In the genomic region with DNA sequence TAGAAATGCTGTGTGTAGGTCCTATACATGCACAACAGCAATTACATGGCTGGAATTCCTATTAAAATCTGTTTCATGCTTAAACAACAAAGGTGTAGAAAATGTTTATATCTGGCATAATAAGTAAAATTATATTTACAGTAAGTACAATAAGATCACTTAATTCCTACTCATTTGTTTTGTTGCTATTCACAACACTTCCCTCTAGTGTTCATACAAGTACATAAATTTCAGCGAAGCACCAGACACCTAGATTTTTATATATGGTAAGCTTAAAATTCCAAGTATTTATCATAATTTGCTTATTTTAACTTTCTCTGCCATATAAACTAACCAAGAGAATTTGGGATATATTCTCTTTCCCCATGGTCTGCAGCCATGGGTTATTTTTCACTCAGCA, we compare ENCODE assay signal across 12 cellular contexts. TPM values are rescaled to one million over a fixed set of nuclear protein-coding genes. Genes with fewer than 3 reads are reported as not detected.
A peak's percentile ranks its signal among the peaks of the same experiment; 100 is the strongest.
DNase-seq lines count a peak whose midpoint lies in the region; ATAC-seq and TF ChIP-seq lines count a peak whose summit lies in the region.
"Had no signal": no experiment of that assay in that cellular context is flagged by ENCODE, and none has a peak within 500 bp of the region (broad histone marks: within the 10 kb centered on the region; RNA-seq: fewer than 3 reads in every experiment).

No MANE protein-coding gene starts in this region.

- H3K9me3 ChIP-seq in AG04450 (ENCODE audit: control insufficient read depth, insufficient read depth, low read length) (no peaks in the 10 kb centered on the region), RWPE2 (ENCODE audit: severe bottlenecking) (no peaks in the 10 kb centered on the region)

- POLR2A ChIA-PET in AG04450 (lab: Yijun Ruan, JAX): no interaction called here

- no peak overlapping the region for H3K27ac ChIP-seq in AG04450 (ENCODE audit: low read depth, low read length)
- no peak overlapping the region for H3K27ac ChIP-seq in RWPE2 (ENCODE audit: poor library complexity, severe bottlenecking)

- H3K27me3 ChIP-seq in AG04450 (ENCODE audit: control insufficient read depth, insufficient read depth, low read length) (peaks cover 2% of the 10 kb centered on the region), RWPE2 (ENCODE audit: insufficient read depth, poor library complexity, severe bottlenecking) (no peaks in the 10 kb centered on the region)

- DNase-seq in AG04450 (ENCODE audit: low read depth, low spot score) (no peak), RWPE2 (ENCODE audit: low spot score) (no peak), fibroblast of peridontal ligament (ENCODE audit: extremely low read depth) (peak; percentile 57), activated gamma-delta T cell treated with Interleukin-2 at 50 U/mL for 16 hours (no peak)
- DNase-seq in stimulated activated CD4-positive, alpha-beta T cell treated with anti-CD3 and anti-CD28 coated beads, Interleukin-1b, Interleukin-23, amount 100 ng/mL, for 48 hours: no peak
- DNase-seq: activated CD4-positive, alpha-beta T cell treated with anti-CD3 and anti-CD28 coated beads, Interleukin-2, amount 10 ng/mL, durations not matched to agents 24 days and 14 days; GF-D8; NCI-H226; stimulated activated naive CD4-positive, alpha-beta T cell treated with Interleukin-2 at 50 U/mL for 16 hours had no signal

- ATAC-seq in GM19351 (IDR thresholded peaks at IDR 0.05; ENCODE audit: unreplicated experiment) (peak; percentile 50), RWPE2 (ENCODE audit: low read depth) (no peak), HG02588 (IDR thresholded peaks at IDR 0.05; ENCODE audit: unreplicated experiment) (no peak), HG02885 (IDR thresholded peaks at IDR 0.05; ENCODE audit: poor library complexity, unreplicated experiment) (no peak)

- CTCF ChIA-PET in AG04450 (lab: Charles Lee): interaction anchor here (0.5 to 9.1 kb wide), 12 partner anchors 11 to 342 kb away, joined by 3 to 307 read pairs (median 5); no protein-coding TSS in a partner anchor

- no peaks in the 10 kb centered on the region for H3K36me3 ChIP-seq in RWPE2 (ENCODE audit: low read depth)

- TF ChIP-seq CTCF in AG04450 (IDR thresholded peaks at IDR 0.05; ENCODE audit: low read depth, low read length): peak; percentile 44
- peak; percentile 66 for TF ChIP-seq CTCF in RWPE2 (IDR thresholded peaks at IDR 0.05; ENCODE audit: poor library complexity, severe bottlenecking)

- peaks cover 3% of the 10 kb centered on the region for H3K4me1 ChIP-seq in RWPE2 (ENCODE audit: insufficient read depth, poor library complexity, severe bottlenecking)

- no peak overlapping the region for H3K4me3 ChIP-seq in AG04450 (ENCODE audit: low read depth, low read length)
- H3K4me3 ChIP-seq in RWPE2 (ENCODE audit: severe bottlenecking): no peak overlapping the region

RNA-seq across cellular contexts. Expression of gene ANK3, which starts 51.8 kb away (rescaled TPM):
- polyA plus RNA-seq in AG04450 (2011; rRNA removed): 1.6 and 1.9 TPM in 2 replicates
- polyA minus RNA-seq in AG04450 (2011; rRNA and poly(A)+ RNA removed): 4.1 and 4.3 TPM in 2 replicates
